30 cellular contexts compared by ENCODE assay signal in genomic region chr9:123416171-123416570, GRCh38.
"Had no signal": no experiment of that assay in that cellular context is flagged by ENCODE, and none has a peak within 500 bp of the region (broad histone marks: within the 10 kb centered on the region; RNA-seq: fewer than 3 reads in every experiment).

No MANE protein-coding gene starts in this region.

- H3K4me3 Mint-ChIP-seq: activated CD4-positive, alpha-beta T cell treated with anti-CD3 and anti-CD28 coated beads for 36 hours; activated CD8-positive, alpha-beta memory T cell treated with anti-CD3 and anti-CD28 coated beads, Interleukin-2, amount 10 ng/mL, durations not matched to agents 7 days and 5 days; activated CD8-positive, alpha-beta T cell treated with anti-CD3 and anti-CD28 coated beads, Interleukin-2, amount 10 ng/mL, durations not matched to agents 7 days and 5 days; activated naive CD8-positive, alpha-beta T cell; immature natural killer cell; nephron; T-cell; T-helper 2 cell treated with Interferon-gamma antibody and Interleukin-4, amounts not matched to agents 5 μg/mL and 100 μg/mL, for 36 hours; type B pancreatic cell had no signal

- DNase-seq: activated CD4-positive, alpha-beta T cell treated with anti-CD3 and anti-CD28 coated beads for 36 hours; activated CD4-positive, CD25-positive, alpha-beta regulatory T cell; activated CD8-positive, alpha-beta memory T cell treated with anti-CD3 and anti-CD28 coated beads, Interleukin-2, amount 10 ng/mL, durations not matched to agents 7 days and 5 days; activated CD8-positive, alpha-beta T cell treated with anti-CD3 and anti-CD28 coated beads, Interleukin-2, amount 10 ng/mL, durations not matched to agents 7 days and 5 days; activated T-cell treated with anti-CD3 and anti-CD28 coated beads, Interleukin-2, amount 50 U/mL, for 48 hours; anterior cingulate cortex; body of pancreas; cerebellar nuclear complex; effector memory CD4-positive, alpha-beta T cell; gastrocnemius medialis; hypothalamus; immature natural killer cell; kidney glomerular epithelial cell; left ventricle myocardium superior; nucleus accumbens; pancreas; psoas muscle; right cardiac atrium; stimulated activated CD4-positive, alpha-beta T cell treated with anti-CD3 and anti-CD28 coated beads, Interleukin-2, amount 100 ng/mL, for 48 hours; stimulated activated naive CD8-positive, alpha-beta T cell treated with anti-CD3 and anti-CD28 coated beads, Interleukin-15, Interleukin-2, amounts not matched to agents 100 U/mL and 50 U/mL, for 24 hours; T-cell; testis had no signal

- H3K9me3 ChIP-seq: body of pancreas, gastrocnemius medialis, pancreas, psoas muscle, testis, vagina had no signal

- H3K27me3 ChIP-seq: body of pancreas, dorsolateral prefrontal cortex, gastrocnemius medialis, pancreas, testis, vagina had no signal

- H3K9me3 Mint-ChIP-seq: activated T-helper 2 cell treated with anti-CD3 and anti-CD28 coated beads, Interferon-gamma antibody, Interleukin-2, Interleukin-4, amounts not matched to agents 10 μg/mL and 5 μg/mL and 100 μg/mL, durations not matched to agents 14 hours and 24 hours and 36 hours; immature natural killer cell; nephron; T-cell; T-helper 2 cell treated with Interferon-gamma antibody and Interleukin-4, amounts not matched to agents 5 μg/mL and 100 μg/mL, for 36 hours; type B pancreatic cell had no signal

- H3K27me3 Mint-ChIP-seq: activated CD4-positive, alpha-beta T cell treated with anti-CD3 and anti-CD28 coated beads for 36 hours; activated CD8-positive, alpha-beta memory T cell treated with anti-CD3 and anti-CD28 coated beads, Interleukin-2, amount 10 ng/mL, durations not matched to agents 7 days and 5 days; activated naive CD8-positive, alpha-beta T cell; T-cell; type B pancreatic cell had no signal

- ATAC-seq: activated CD4-positive, alpha-beta T cell treated with anti-CD3 and anti-CD28 coated beads for 36 hours; activated CD8-positive, alpha-beta memory T cell treated with anti-CD3 and anti-CD28 coated beads, Interleukin-2, amount 10 ng/mL, durations not matched to agents 7 days and 5 days; activated CD8-positive, alpha-beta T cell treated with anti-CD3 and anti-CD28 coated beads, Interleukin-2, amount 10 ng/mL, durations not matched to agents 7 days and 5 days; body of pancreas; gastrocnemius medialis; left ventricle myocardium superior; pancreas; psoas muscle; stimulated activated naive CD8-positive, alpha-beta T cell treated with anti-CD3 and anti-CD28 coated beads, Interleukin-15, Interleukin-2, amounts not matched to agents 100 U/mL and 50 U/mL, for 24 hours; T-cell had no signal

- H3K4me3 ChIP-seq: body of pancreas, coronary artery, dorsolateral prefrontal cortex, gastrocnemius medialis, pancreas, psoas muscle, testis, vagina had no signal

- H3K27ac Mint-ChIP-seq: activated CD4-positive, alpha-beta T cell treated with anti-CD3 and anti-CD28 coated beads for 36 hours; activated CD8-positive, alpha-beta memory T cell treated with anti-CD3 and anti-CD28 coated beads, Interleukin-2, amount 10 ng/mL, durations not matched to agents 7 days and 5 days; activated CD8-positive, alpha-beta T cell treated with anti-CD3 and anti-CD28 coated beads, Interleukin-2, amount 10 ng/mL, durations not matched to agents 7 days and 5 days; activated naive CD8-positive, alpha-beta T cell; activated T-helper 2 cell treated with anti-CD3 and anti-CD28 coated beads, Interferon-gamma antibody, Interleukin-2, Interleukin-4, amounts not matched to agents 10 μg/mL and 5 μg/mL and 100 μg/mL, durations not matched to agents 14 hours and 24 hours and 36 hours; immature natural killer cell; nephron; T-cell; T-helper 2 cell treated with Interferon-gamma antibody and Interleukin-4, amounts not matched to agents 5 μg/mL and 100 μg/mL, for 36 hours; type B pancreatic cell had no signal

- H3K4me1 Mint-ChIP-seq: activated CD4-positive, alpha-beta T cell treated with anti-CD3 and anti-CD28 coated beads for 36 hours; activated CD8-positive, alpha-beta memory T cell treated with anti-CD3 and anti-CD28 coated beads, Interleukin-2, amount 10 ng/mL, durations not matched to agents 7 days and 5 days; immature natural killer cell; T-cell had no signal

- H3K36me3 ChIP-seq: pancreas had no signal

- H3K27ac ChIP-seq: body of pancreas, coronary artery, dorsolateral prefrontal cortex, gastrocnemius medialis, pancreas, psoas muscle, testis, vagina had no signal

- H3K36me3 Mint-ChIP-seq: activated CD8-positive, alpha-beta memory T cell treated with anti-CD3 and anti-CD28 coated beads, Interleukin-2, amount 10 ng/mL, durations not matched to agents 7 days and 5 days; type B pancreatic cell had no signal

- H3K4me1 ChIP-seq: body of pancreas, gastrocnemius medialis, pancreas, psoas muscle, testis had no signal
